19 cellular contexts compared by ENCODE assay signal in the genomic region with DNA sequence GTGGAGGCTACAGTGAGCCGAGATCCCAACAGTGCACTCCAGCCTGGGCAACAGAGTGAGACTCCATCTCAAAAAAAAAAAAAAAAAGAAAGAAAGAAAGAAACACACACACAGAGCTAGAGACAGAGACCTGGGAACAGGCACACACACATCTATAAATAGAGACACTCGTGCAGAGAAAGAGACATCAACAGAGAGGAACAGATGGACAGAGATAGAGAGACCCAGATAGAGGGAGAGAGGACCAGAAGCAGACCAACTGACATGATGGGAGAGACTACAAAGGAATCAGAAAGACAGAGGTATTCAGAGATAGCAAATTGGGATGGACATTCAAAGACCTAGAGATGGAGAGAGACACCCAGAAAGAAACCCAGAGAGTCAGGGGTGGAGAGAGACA. TPM values are rescaled to one million over a fixed set of nuclear protein-coding genes. Genes with fewer than 3 reads are reported as not detected.
DNase-seq lines count a peak whose midpoint lies in the region; ATAC-seq lines count a peak whose summit lies in the region.
"Had no signal": no experiment of that assay in that cellular context is flagged by ENCODE, and none has a peak within 500 bp of the region (broad histone marks: within the 10 kb centered on the region; RNA-seq: fewer than 3 reads in every experiment).

No MANE protein-coding gene starts in this region.

- H3K4me1 Mint-ChIP-seq in activated naive CD4-positive, alpha-beta T cell treated with anti-CD3 and anti-CD28 coated beads, Interleukin-2, amount 50 U/mL, for 24 hours, result peaks cover 57% of the 10 kb centered on the region
- H3K4me1 Mint-ChIP-seq in IgD-negative memory B cell, result peaks cover 11 to 33% (median 28%) of the 10 kb centered on the region in 3 donors
- H3K4me1 Mint-ChIP-seq in stimulated activated naive B cell treated with anti-CD40 and anti-IgM and Interleukin-4, amounts not matched to agents 10 μg/mL and 1 μg/mL and 100 μg/mL, for 72 hours, result peaks cover 32 to 45% of the 10 kb centered on the region in 2 donors

- no peaks in the 10 kb centered on the region for H3K27me3 Mint-ChIP-seq in activated naive CD4-positive, alpha-beta T cell treated with anti-CD3 and anti-CD28 coated beads, Interleukin-2, amount 50 U/mL, for 24 hours
- H3K27me3 Mint-ChIP-seq in IgD-negative memory B cell, result no peaks in the 10 kb centered on the region
- H3K27me3 Mint-ChIP-seq in stimulated activated naive B cell treated with anti-CD40 and anti-IgM and Interleukin-4, amounts not matched to agents 10 μg/mL and 1 μg/mL and 100 μg/mL, for 72 hours, result no peaks in the 10 kb centered on the region

- H3K27ac Mint-ChIP-seq in activated naive CD4-positive, alpha-beta T cell treated with anti-CD3 and anti-CD28 coated beads, Interleukin-2, amount 50 U/mL, for 24 hours, result peak overlapping the region; percentile 53
- H3K27ac Mint-ChIP-seq in IgD-negative memory B cell, result peak overlapping the region in 2 of 3 donors; percentile 1 to 31
- H3K27ac Mint-ChIP-seq in stimulated activated naive B cell treated with anti-CD40 and anti-IgM and Interleukin-4, amounts not matched to agents 10 μg/mL and 1 μg/mL and 100 μg/mL, for 72 hours, result peak overlapping the region; percentile 60
- H3K27ac Mint-ChIP-seq: progenitor cell of endocrine pancreas had no signal

- no peaks in the 10 kb centered on the region for H3K36me3 Mint-ChIP-seq in activated naive CD4-positive, alpha-beta T cell treated with anti-CD3 and anti-CD28 coated beads, Interleukin-2, amount 50 U/mL, for 24 hours
- peaks cover 1% of the 10 kb centered on the region for H3K36me3 Mint-ChIP-seq in IgD-negative memory B cell
- no peaks in the 10 kb centered on the region for H3K36me3 Mint-ChIP-seq in stimulated activated naive B cell treated with anti-CD40 and anti-IgM and Interleukin-4, amounts not matched to agents 10 μg/mL and 1 μg/mL and 100 μg/mL, for 72 hours

- no peaks in the 10 kb centered on the region for H3K9me3 Mint-ChIP-seq in activated naive CD4-positive, alpha-beta T cell treated with anti-CD3 and anti-CD28 coated beads, Interleukin-2, amount 50 U/mL, for 24 hours
- peaks cover 0 to 2% (median 0%) of the 10 kb centered on the region in 3 donors for H3K9me3 Mint-ChIP-seq in IgD-negative memory B cell
- no peaks in the 10 kb centered on the region for H3K9me3 Mint-ChIP-seq in stimulated activated naive B cell treated with anti-CD40 and anti-IgM and Interleukin-4, amounts not matched to agents 10 μg/mL and 1 μg/mL and 100 μg/mL, for 72 hours

- no peak for DNase-seq in activated naive CD4-positive, alpha-beta T cell treated with anti-CD3 and anti-CD28 coated beads, Interleukin-2, amount 50 U/mL, for 16 hours
- DNase-seq in cerebellar cortex (ENCODE audit: low spot score), result peak; percentile 86
- no peak for DNase-seq in stimulated activated naive B cell treated with anti-CD40 and anti-IgM and Interleukin-4, amounts not matched to agents 10 μg/mL and 1 μg/mL and 100 μg/mL, for 72 hours
- DNase-seq in iPS-NIHi11 (ENCODE audit: low spot score), result no peak
- DNase-seq: activated CD4-positive, alpha-beta T cell treated with anti-CD3 and anti-CD28 coated beads for 1 hour; activated T-cell treated with anti-CD3 and anti-CD28 coated beads for 4 hours; central memory CD4-positive, alpha-beta T cell; head of caudate nucleus; NCI-H1048; NCI-H2081 treated with DMSO at 0.1 percent for 48 hours; NCI-H526 treated with DMSO at 0.1 percent for 48 hours; PC-3; stimulated activated CD4-positive, alpha-beta T cell treated with anti-CD3 and anti-CD28 coated beads, Interleukin-2, amount 100 ng/mL, for 24 hours; substantia nigra; T-helper 9 cell had no signal

- peak overlapping the region; percentile 37 for H3K4me3 Mint-ChIP-seq in activated naive CD4-positive, alpha-beta T cell treated with anti-CD3 and anti-CD28 coated beads, Interleukin-2, amount 50 U/mL, for 24 hours
- H3K4me3 Mint-ChIP-seq in IgD-negative memory B cell, result peak overlapping the region in 3 of 4 donors; percentile 8 to 80 (median 78)
- peak overlapping the region in 1 of 2 donors; percentile 19 for H3K4me3 Mint-ChIP-seq in stimulated activated naive B cell treated with anti-CD40 and anti-IgM and Interleukin-4, amounts not matched to agents 10 μg/mL and 1 μg/mL and 100 μg/mL, for 72 hours

- no peak for ATAC-seq in stimulated activated naive B cell treated with anti-CD40 and anti-IgM and Interleukin-4, amounts not matched to agents 10 μg/mL and 1 μg/mL and 100 μg/mL, for 72 hours (replicated peaks)
- no peak for ATAC-seq in HG02759 (IDR thresholded peaks at IDR 0.05; ENCODE audit: unreplicated experiment)
- ATAC-seq: PC-3 had no signal

RNA-seq across cellular contexts. Expression of gene CA11, which starts 2.1 kb away (rescaled TPM):
- polyA plus RNA-seq in IgD-negative memory B cell, result 11.6 TPM

RNA-seq across cellular contexts. Expression of gene DBP, which starts 11.0 kb away (rescaled TPM):
- polyA plus RNA-seq in IgD-negative memory B cell, result 86.1 TPM

RNA-seq across cellular contexts. Expression of gene NTN5, which starts 24.7 kb away (rescaled TPM):
- 0.66 TPM for polyA plus RNA-seq in IgD-negative memory B cell

RNA-seq across cellular contexts. Expression of gene SPHK2, which starts 28.8 kb away (rescaled TPM):
- 11.0 TPM for polyA plus RNA-seq in IgD-negative memory B cell

RNA-seq across cellular contexts. Expression of gene RPL18, which starts 29.2 kb away (rescaled TPM):
- polyA plus RNA-seq in IgD-negative memory B cell, result 2,549 TPM
